Comparison of ENCODE assay signal across 20 cellular contexts in the genomic region with DNA sequence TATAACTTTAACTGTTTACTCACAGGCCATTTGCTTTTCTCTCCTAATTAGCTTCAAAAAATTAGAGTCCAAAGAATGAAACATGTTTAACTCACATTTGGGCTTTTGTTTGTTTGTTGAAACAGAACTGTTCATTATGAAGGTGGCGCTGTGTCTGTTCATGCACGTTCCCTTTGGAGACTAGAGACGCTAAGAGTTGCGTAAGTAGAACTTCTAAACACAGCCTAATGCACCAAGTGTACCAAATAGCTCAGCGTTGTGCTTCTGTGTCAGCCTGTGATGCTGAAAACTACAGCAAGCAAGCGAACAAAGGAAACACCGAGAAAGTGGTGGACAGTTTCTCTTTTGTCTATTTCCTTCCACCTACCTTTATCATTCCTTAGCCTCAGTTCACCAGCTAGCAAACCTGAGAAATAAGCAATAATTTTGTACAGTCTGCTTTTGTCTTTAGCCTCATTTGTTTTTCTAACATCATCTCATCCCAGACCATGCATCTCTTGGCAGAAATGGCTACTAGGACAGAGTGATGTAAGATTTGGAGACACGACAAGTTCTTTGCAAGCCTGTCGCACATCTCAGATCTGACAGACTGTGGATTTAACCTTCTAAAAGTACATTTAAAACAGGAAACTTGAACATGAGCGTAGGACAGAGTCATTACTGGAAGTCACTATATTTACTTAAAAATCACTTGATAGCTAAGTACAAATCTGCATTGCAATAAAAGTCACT.
"Had no signal": no experiment of that assay in that cellular context is flagged by ENCODE, and none has a peak within 500 bp of the region (broad histone marks: within the 10 kb centered on the region; RNA-seq: fewer than 3 reads in every experiment).

No MANE protein-coding gene starts in this region.

- H3K4me1 ChIP-seq: adrenal gland, breast epithelium, lower lobe of right lung, thyroid gland, upper lobe of right lung had no signal

- DNase-seq: activated CD8-positive, alpha-beta memory T cell treated with anti-CD3 and anti-CD28 coated beads for 24 hours; activated CD8-positive, alpha-beta memory T cell treated with anti-CD3 and anti-CD28 coated beads, Interleukin-2, amount 50 U/mL, for 4 hours; activated T-cell treated with anti-CD3 and anti-CD28 coated beads, Interleukin-2, amount 50 U/mL, for 24 hours; adrenal gland; effector CD8-positive, alpha-beta T cell; foreskin melanocyte; head of caudate nucleus; left colon; lower lobe of right lung; naive thymus-derived CD8-positive, alpha-beta T cell; retina; stimulated activated CD4-positive, alpha-beta T cell treated with anti-CD3 and anti-CD28 coated beads, Interleukin-4, amount 100 ng/mL, for 4 hours; stimulated activated naive CD8-positive, alpha-beta T cell treated with anti-CD3 and anti-CD28 coated beads, Interleukin-15, Interleukin-2, amounts not matched to agents 100 U/mL and 50 U/mL, for 24 hours; T-cell; thyroid gland; upper lobe of right lung had no signal

- H3K36me3 ChIP-seq: adrenal gland, breast epithelium, lower lobe of right lung, thyroid gland, upper lobe of right lung had no signal

- H3K27ac ChIP-seq: adrenal gland, breast epithelium, lower lobe of right lung, thyroid gland, upper lobe of right lung, VCaP had no signal

- H3K9me3 ChIP-seq: adrenal gland, breast epithelium, lower lobe of right lung, thyroid gland, upper lobe of right lung had no signal

- H3K4me3 ChIP-seq: adrenal gland, breast epithelium, lower lobe of right lung, thyroid gland, upper lobe of right lung had no signal

- ATAC-seq: activated naive CD4-positive, alpha-beta T cell treated with anti-CD3 and anti-CD28 coated beads, Interleukin-2, amount 50 U/mL, for 72 hours; activated T-helper 17 cell treated with anti-CD3 and anti-CD28 coated beads, Interleukin-2, amount 50 U/mL, for 72 hours; left colon; lower lobe of right lung; naive thymus-derived CD8-positive, alpha-beta T cell; stimulated activated naive CD8-positive, alpha-beta T cell treated with anti-CD3 and anti-CD28 coated beads, Interleukin-15, Interleukin-2, amounts not matched to agents 100 U/mL and 50 U/mL, for 24 hours; T-cell; upper lobe of right lung had no signal

- H3K27me3 ChIP-seq: adrenal gland, breast epithelium, thyroid gland, upper lobe of right lung had no signal
